Comparison of ENCODE assay signal across 26 cellular contexts in the genomic region with DNA sequence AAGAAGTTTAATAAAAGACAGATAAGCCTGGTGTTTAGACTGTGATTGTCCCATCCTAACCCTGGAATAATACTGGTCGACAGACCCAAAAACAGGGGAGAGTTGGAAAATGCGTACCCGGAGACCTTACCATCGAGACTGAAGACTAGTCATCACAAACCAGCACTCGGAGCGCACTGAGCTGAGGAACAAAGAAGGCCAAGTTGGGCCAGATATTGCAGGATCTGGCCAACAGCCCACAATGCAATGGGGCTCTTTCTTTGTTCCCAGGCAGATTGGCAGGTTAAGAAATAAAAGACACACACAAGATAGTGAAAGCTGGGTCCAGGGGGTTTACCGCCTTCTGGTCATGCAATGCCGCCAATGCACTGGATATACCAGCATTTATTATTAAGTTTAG.
DNase-seq lines count a peak whose midpoint lies in the region; ATAC-seq, FAIRE-seq and TF ChIP-seq lines count a peak whose summit lies in the region.
"Had no signal": no experiment of that assay in that cellular context is flagged by ENCODE, and none has a peak within 500 bp of the region (broad histone marks: within the 10 kb centered on the region; RNA-seq: fewer than 3 reads in every experiment).

No MANE protein-coding gene starts in this region.

- H2AFZ ChIP-seq in HepG2 (ENCODE audit: low read length) = no peak overlapping the region

- H3K36me3 Mint-ChIP-seq in nephron (ENCODE audit: low read depth) (no peaks in the 10 kb centered on the region), type B pancreatic cell (no peaks in the 10 kb centered on the region)
- H3K36me3 Mint-ChIP-seq in activated CD8-positive, alpha-beta T cell treated with anti-CD3 and anti-CD28 coated beads for 36 hours (ENCODE audit: low read depth) = no peaks in the 10 kb centered on the region
- H3K36me3 Mint-ChIP-seq: CD4-positive, alpha-beta memory T cell had no signal

- H3K4me3 Mint-ChIP-seq in nephron = no peak overlapping the region
- H3K4me3 Mint-ChIP-seq in type B pancreatic cell = peak overlapping the region; percentile 17
- H3K4me3 Mint-ChIP-seq in activated CD8-positive, alpha-beta T cell treated with anti-CD3 and anti-CD28 coated beads for 36 hours = no peak overlapping the region
- H3K4me3 Mint-ChIP-seq: CD4-positive, alpha-beta memory T cell had no signal

- no peaks in the 10 kb centered on the region for H4K20me1 ChIP-seq in HepG2 (ENCODE audit: insufficient read depth, low read length)

- no peak for TF ChIP-seq RAD21 in HepG2 (CRISPR knock-in tag; IDR thresholded peaks at IDR 0.05)

- CTCF ChIA-PET in HepG2 (lab: Yijun Ruan, JAX; ENCODE audit: low intra/inter-chr PET ratio, low total read pairs) = no interaction called here
- CTCF ChIA-PET in activated CD8-positive, alpha-beta T cell treated with anti-CD3 and anti-CD28 coated beads for 36 hours (lab: Charles Lee) = no interaction called here

- ATAC-seq in HepG2 = no peak
- ATAC-seq in right lobe of liver = no peak
- no peak for ATAC-seq in left lobe of liver
- no peak for ATAC-seq in activated CD8-positive, alpha-beta T cell treated with anti-CD3 and anti-CD28 coated beads for 36 hours

- H3K27ac Mint-ChIP-seq in nephron (peak overlapping the region in 2 of 3 experiments; percentile 90 to 96), type B pancreatic cell (peak overlapping the region; percentile 81)
- no peak overlapping the region for H3K27ac Mint-ChIP-seq in activated CD8-positive, alpha-beta T cell treated with anti-CD3 and anti-CD28 coated beads for 36 hours

- no peak for FAIRE-seq in HepG2 (lab: Jason Lieb, UNC)
- FAIRE-seq: A204.1, GM19239 had no signal

- peaks cover 20% of the 10 kb centered on the region for H3K4me1 Mint-ChIP-seq in nephron
- H3K4me1 Mint-ChIP-seq in type B pancreatic cell (ENCODE audit: unreplicated experiment) = peaks cover 9% of the 10 kb centered on the region
- H3K4me1 Mint-ChIP-seq in activated CD8-positive, alpha-beta T cell treated with anti-CD3 and anti-CD28 coated beads for 36 hours (ENCODE audit: low read depth) = peaks cover 2% of the 10 kb centered on the region

- no TSS peak for BruUV-seq in HepG2 (replicated peaks; lab: Mats Ljungman, UMichigan)

- peaks cover 11% of the 10 kb centered on the region for H3K9me3 Mint-ChIP-seq in nephron
- peaks cover 4% of the 10 kb centered on the region for H3K9me3 Mint-ChIP-seq in type B pancreatic cell
- H3K9me3 Mint-ChIP-seq in activated CD8-positive, alpha-beta T cell treated with anti-CD3 and anti-CD28 coated beads for 36 hours = no peaks in the 10 kb centered on the region
- H3K9me3 Mint-ChIP-seq: CD4-positive, alpha-beta memory T cell had no signal

- POLR2A ChIA-PET in HepG2 (lab: Yijun Ruan, JAX) = interaction anchor here (1.4 kb wide), 1 partner anchor 371 kb away, joined by 4 read pairs; a partner anchor contains a TSS
- POLR2A ChIA-PET in activated CD8-positive, alpha-beta T cell treated with anti-CD3 and anti-CD28 coated beads for 36 hours (lab: Charles Lee) = no interaction called here

- no peaks in the 10 kb centered on the region for H3K27me3 Mint-ChIP-seq in nephron (ENCODE audit: low read depth)
- no peaks in the 10 kb centered on the region for H3K27me3 Mint-ChIP-seq in type B pancreatic cell
- H3K27me3 Mint-ChIP-seq in activated CD8-positive, alpha-beta T cell treated with anti-CD3 and anti-CD28 coated beads for 36 hours = peaks cover 5% of the 10 kb centered on the region

- no peak overlapping the region for H3K4me2 ChIP-seq in HepG2 (ENCODE audit: low read depth, low read length)

- H3K27ac ChIP-seq in HepG2 (ENCODE audit: extremely low read length, insufficient read depth, low read length) = peak overlapping the region; percentile 75
- no peak overlapping the region for H3K27ac ChIP-seq in right lobe of liver
- peak overlapping the region; percentile 50 for H3K27ac ChIP-seq in VCaP

- TF ChIP-seq POLR2A in HepG2 (IDR thresholded peaks at IDR 0.05; ENCODE audit: insufficient read depth in 1 of 2, low read depth in 2 of 2, low read length in 2 of 2) (no peak), right lobe of liver (IDR thresholded peaks at IDR 0.05) (no peak)

- intact Hi-C loops in HepG2 (cut with micrococcal nuclease; ENCODE audit: unreplicated experiment) = loop anchor here (10.0 kb wide), 1 partner anchor 473 kb away; no protein-coding TSS in a partner anchor
- intact Hi-C loops in right lobe of liver (cut with DNase I) = no loop called here
- intact Hi-C loops in activated CD8-positive, alpha-beta T cell treated with anti-CD3 and anti-CD28 coated beads for 36 hours (cut with micrococcal nuclease) = loop anchor here (5.0 kb wide), 1 partner anchor 470 kb away; no protein-coding TSS in a partner anchor

- H3K4me1 ChIP-seq in HepG2 (ENCODE audit: insufficient read depth, low read length) = peaks cover 56% of the 10 kb centered on the region
- peaks cover 0 to 5% (median 0%) of the 10 kb centered on the region in 4 donors for H3K4me1 ChIP-seq in right lobe of liver
- H3K4me1 ChIP-seq: Peyer's patch had no signal

- H3K79me2 ChIP-seq in HepG2 (ENCODE audit: insufficient read depth, low read length) = no peaks in the 10 kb centered on the region

- TF ChIP-seq CTCF in HepG2 (CRISPR knock-in tag; IDR thresholded peaks at IDR 0.05) = no peak
- no peak for TF ChIP-seq CTCF in right lobe of liver (IDR thresholded peaks at IDR 0.05)
- TF ChIP-seq CTCF in VCaP (conservative IDR thresholded peaks at IDR 0.05) = no peak
- no peak for TF ChIP-seq CTCF in nephron (IDR thresholded peaks at IDR 0.05; ENCODE audit: unreplicated experiment in 3 of 3)
- TF ChIP-seq CTCF in type B pancreatic cell (conservative IDR thresholded peaks at IDR 0.05) = no peak
- no peak for TF ChIP-seq CTCF in activated CD8-positive, alpha-beta T cell treated with anti-CD3 and anti-CD28 coated beads for 36 hours (IDR thresholded peaks at IDR 0.05)

- TF ChIP-seq EP300 in HepG2 (IDR thresholded peaks at IDR 0.05; ENCODE audit: low read depth in 2 of 2, low read length in 2 of 2) (no peak), HepG2 (CRISPR knock-in tag; IDR thresholded peaks at IDR 0.05; ENCODE audit: borderline replicate concordance) (no peak)

- H3K9me3 ChIP-seq in HepG2 (ENCODE audit: low read length) = no peaks in the 10 kb centered on the region
- H3K9me3 ChIP-seq in right lobe of liver = no peaks in the 10 kb centered on the region
- H3K9me3 ChIP-seq: Peyer's patch had no signal

- DNase-seq in HepG2 (ENCODE audit: low spot score) (no peak), right lobe of liver (no peak), type B pancreatic cell (ENCODE audit: extremely low spot score, unreplicated experiment) (no peak), left lobe of liver (ENCODE audit: low spot score) (no peak), DMS153 treated with DMSO at 0.1 percent for 48 hours (lab: John Stamatoyannopoulos, UW; ENCODE audit: unreplicated experiment) (no peak)
- no peak for DNase-seq in activated CD8-positive, alpha-beta T cell treated with anti-CD3 and anti-CD28 coated beads for 36 hours
- DNase-seq: C1 segment of cervical spinal cord; CD4-positive, alpha-beta memory T cell; COR-L47; DMS 273 treated with DMSO at 0.1 percent for 48 hours; H7; MG63; NCI-H1092 treated with DMSO at 0.1 percent for 48 hours; NCI-H1436; NCI-H187; NCI-H2081 treated with DMSO at 0.1 percent for 48 hours; NCI-H2171; NCI-H226; NCI-H510A; NCI-H69; Peyer's patch; SHP77 treated with DMSO at 0.1 percent for 48 hours had no signal

- no peak overlapping the region for H3K4me3 ChIP-seq in HepG2 (replicated peaks in 1 of 3; ENCODE audit: insufficient read depth in 1 of 3, low read depth in 2 of 3, low read length in 3 of 3)
- no peak overlapping the region for H3K4me3 ChIP-seq in right lobe of liver
- H3K4me3 ChIP-seq: MG63, Peyer's patch had no signal

- H3K27me3 ChIP-seq in HepG2 (ENCODE audit: control insufficient read depth in 1 of 2, insufficient read depth in 2 of 2, low read length in 2 of 2) (no peaks in the 10 kb centered on the region), right lobe of liver (no peaks in the 10 kb centered on the region)
- H3K27me3 ChIP-seq: MG63, Peyer's patch had no signal

- no peak overlapping the region for H3K9ac ChIP-seq in HepG2 (ENCODE audit: insufficient read depth, low read depth, low read length)

- whole genome bisulfite sequencing in HepG2 (ENCODE audit: low lambda C conversion rate) = 89% methylated on average over 8 of the region's 8 CpGs
- WGBS in right lobe of liver (ENCODE audit: insufficient coverage, low coverage, low lambda C conversion rate, missing lambda C conversion rate) = 88% methylated on average over 8 of the region's 8 CpGs

- H3K36me3 ChIP-seq in HepG2 (replicated peaks in 1 of 2; ENCODE audit: control insufficient read depth in 1 of 2, insufficient read depth in 2 of 2, low read length in 2 of 2) = no peaks in the 10 kb centered on the region
- no peaks in the 10 kb centered on the region for H3K36me3 ChIP-seq in right lobe of liver
- H3K36me3 ChIP-seq: MG63, Peyer's patch had no signal

- in situ Hi-C loops in HepG2 (cut with HindIII; ENCODE audit: extremely low pct_ligation_motif_present, low pct_unique_long_range_greater_than_20kb) = loop anchor here (25.0 kb wide), 2 partner anchors 280 to 480 kb away; a partner anchor contains a TSS

TF ChIP-seq in HepG2, 621 proteins besides CTCF, POLR2A, EP300 and RAD21:
- TF ChIP-seq SATB2 (CRISPR knock-in tag; IDR thresholded peaks at IDR 0.05) (no peak), KDM5A (IDR thresholded peaks at IDR 0.05; ENCODE audit: borderline replicate concordance, low read length) (no peak), ZFP36L1 (CRISPR knock-in tag; IDR thresholded peaks at IDR 0.05) (no peak), HMG20A (CRISPR knock-in tag; IDR thresholded peaks at IDR 0.05; ENCODE audit: borderline replicate concordance) (no peak), HHEX (CRISPR knock-in tag; IDR thresholded peaks at IDR 0.05) (no peak), ZNF431 (CRISPR knock-in tag; IDR thresholded peaks at IDR 0.05; ENCODE audit: borderline replicate concordance, low read depth) (no peak)
- TF ChIP-seq, protein P1, sequence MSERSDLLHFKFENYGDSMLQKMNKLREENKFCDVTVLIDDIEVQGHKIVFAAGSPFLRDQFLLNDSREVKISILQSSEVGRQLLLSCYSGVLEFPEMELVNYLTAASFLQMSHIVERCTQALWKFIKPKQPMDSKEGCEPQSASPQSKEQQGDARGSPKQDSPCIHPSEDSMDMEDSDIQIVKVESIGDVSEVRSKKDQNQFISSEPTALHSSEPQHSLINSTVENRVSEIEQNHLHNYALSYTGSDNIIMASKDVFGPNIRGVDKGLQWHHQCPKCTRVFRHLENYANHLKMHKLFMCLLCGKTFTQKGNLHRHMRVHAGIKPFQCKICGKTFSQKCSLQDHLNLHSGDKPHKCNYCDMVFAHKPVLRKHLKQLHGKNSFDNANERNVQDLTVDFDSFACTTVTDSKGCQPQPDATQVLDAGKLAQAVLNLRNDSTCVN (CRISPR knock-in tag; IDR thresholded peaks at IDR 0.05; ENCODE audit: borderline replicate concordance) = no peak

Comparison
In these comparisons a context has a peak if more than half of its experiments do, and no peak if none do; other contexts are left out.
1. H3K27ac ChIP-seq: peak in HepG2 (single experiment) and VCaP (single experiment); none in right lobe of liver (0 of 3).
2. intact Hi-C loops: an anchor here in HepG2 (10.0 kb wide) and activated CD8-positive, alpha-beta T cell treated with anti-CD3 and anti-CD28 coated beads for 36 hours (5.0 kb wide); none called in right lobe of liver.